Comparison of ENCODE assay signal across 16 cellular contexts in genomic region chr5:56711191-56711590, GRCh38.
DNase-seq lines count a peak whose midpoint lies in the region; ATAC-seq and TF ChIP-seq lines count a peak whose summit lies in the region.
"Had no signal": no experiment of that assay in that cellular context is flagged by ENCODE, and none has a peak within 500 bp of the region (broad histone marks: within the 10 kb centered on the region; RNA-seq: fewer than 3 reads in every experiment).

No MANE protein-coding gene starts in this region.

- TF ChIP-seq CTCF in choroid plexus epithelial cell (conservative IDR thresholded peaks at IDR 0.05; ENCODE audit: low read depth, low read length) = no peak

- no peaks in the 10 kb centered on the region for H3K9me3 Mint-ChIP-seq in stimulated activated effector memory CD8-positive, alpha-beta T cell treated with anti-CD3 and anti-CD28 coated beads, Interleukin-12 subunit alpha, Interleukin-12 subunit beta, amount 100 ng/mL, for 72 hours

- H3K4me3 ChIP-seq in SJSA1 = no peak overlapping the region
- H3K4me3 ChIP-seq in choroid plexus epithelial cell (ENCODE audit: low read depth, low read length) = no peak overlapping the region
- H3K4me3 ChIP-seq: pancreas, upper lobe of right lung had no signal

- H3K4me3 Mint-ChIP-seq in stimulated activated effector memory CD8-positive, alpha-beta T cell treated with anti-CD3 and anti-CD28 coated beads, Interleukin-12 subunit alpha, Interleukin-12 subunit beta, amount 100 ng/mL, for 72 hours = no peak overlapping the region
- H3K4me3 Mint-ChIP-seq: H9 had no signal

- H3K9me3 ChIP-seq in SJSA1 (replicated peaks) = no peaks in the 10 kb centered on the region
- H3K9me3 ChIP-seq: pancreas, upper lobe of right lung had no signal

- no peaks in the 10 kb centered on the region for H3K27me3 ChIP-seq in SJSA1 (replicated peaks)
- H3K27me3 ChIP-seq: pancreas, upper lobe of right lung had no signal

- peak overlapping the region; percentile 78 for H3K27ac ChIP-seq in SJSA1
- H3K27ac ChIP-seq: pancreas, upper lobe of right lung had no signal

- H3K36me3 ChIP-seq in SJSA1 = no peaks in the 10 kb centered on the region; the same call in 1 of the 2 replicates
- H3K36me3 ChIP-seq: pancreas, upper lobe of right lung had no signal

- peaks cover 25% of the 10 kb centered on the region for H3K4me1 ChIP-seq in SJSA1 (replicated peaks)
- H3K4me1 ChIP-seq: upper lobe of right lung had no signal

- H3K36me3 Mint-ChIP-seq in stimulated activated effector memory CD8-positive, alpha-beta T cell treated with anti-CD3 and anti-CD28 coated beads, Interleukin-12 subunit alpha, Interleukin-12 subunit beta, amount 100 ng/mL, for 72 hours = no peaks in the 10 kb centered on the region

- ATAC-seq in stimulated activated effector memory CD8-positive, alpha-beta T cell treated with anti-CD3 and anti-CD28 coated beads, Interleukin-12 subunit alpha, Interleukin-12 subunit beta, amount 100 ng/mL, for 72 hours = peak; percentile 80
- no peak for ATAC-seq in GM18858 (IDR thresholded peaks at IDR 0.05; ENCODE audit: unreplicated experiment)
- ATAC-seq: pancreas, upper lobe of right lung had no signal

- peak; percentile 16 for DNase-seq in activated naive CD4-positive, alpha-beta T cell treated with Interleukin-2 at 50 U/mL for 16 hours
- no peak for DNase-seq in activated naive CD4-positive, alpha-beta T cell (lab: John Stamatoyannopoulos, UW)
- DNase-seq in SJSA1 (ENCODE audit: low read depth in 1 of 2, low spot score in 2 of 2) (peak; percentile 68 to 91), choroid plexus epithelial cell (ENCODE audit: low read depth) (peak; percentile 54), cerebellar cortex (ENCODE audit: low spot score) (no peak), NCI-H1417 (lab: John Stamatoyannopoulos, UW) (no peak)
- DNase-seq in stimulated activated effector memory CD8-positive, alpha-beta T cell treated with anti-CD3 and anti-CD28 coated beads, Interleukin-12 subunit alpha, Interleukin-12 subunit beta, amount 100 ng/mL, for 72 hours (ENCODE audit: low spot score in 2 of 2) = no peak
- DNase-seq: activated CD4-positive, alpha-beta T cell treated with anti-CD3 and anti-CD28 coated beads for 4 hours; activated effector memory CD4-positive, alpha-beta T cell treated with anti-CD3 and anti-CD28 coated beads, Interleukin-2, amount 50 U/mL, for 16 hours; DND-41; erythroblast; H9; pancreas; SW 1271; upper lobe of right lung had no signal

- no peaks in the 10 kb centered on the region for H3K4me1 Mint-ChIP-seq in stimulated activated effector memory CD8-positive, alpha-beta T cell treated with anti-CD3 and anti-CD28 coated beads, Interleukin-12 subunit alpha, Interleukin-12 subunit beta, amount 100 ng/mL, for 72 hours

- no peak overlapping the region for H3K27ac Mint-ChIP-seq in stimulated activated effector memory CD8-positive, alpha-beta T cell treated with anti-CD3 and anti-CD28 coated beads, Interleukin-12 subunit alpha, Interleukin-12 subunit beta, amount 100 ng/mL, for 72 hours
- H3K27ac Mint-ChIP-seq: H9 had no signal

Comparison
In these comparisons a context has a peak if more than half of its experiments do, and no peak if none do; other contexts are left out.
1. DNase-seq: peak in activated naive CD4-positive, alpha-beta T cell treated with Interleukin-2 at 50 U/mL for 16 hours (single experiment), SJSA1 (2 of 2) and choroid plexus epithelial cell (single experiment); none in activated naive CD4-positive, alpha-beta T cell (0 of 4), stimulated activated effector memory CD8-positive, alpha-beta T cell treated with anti-CD3 and anti-CD28 coated beads, Interleukin-12 subunit alpha, Interleukin-12 subunit beta, amount 100 ng/mL, for 72 hours (0 of 2), cerebellar cortex (single experiment) and NCI-H1417 (0 of 3).